In the genomic region with DNA sequence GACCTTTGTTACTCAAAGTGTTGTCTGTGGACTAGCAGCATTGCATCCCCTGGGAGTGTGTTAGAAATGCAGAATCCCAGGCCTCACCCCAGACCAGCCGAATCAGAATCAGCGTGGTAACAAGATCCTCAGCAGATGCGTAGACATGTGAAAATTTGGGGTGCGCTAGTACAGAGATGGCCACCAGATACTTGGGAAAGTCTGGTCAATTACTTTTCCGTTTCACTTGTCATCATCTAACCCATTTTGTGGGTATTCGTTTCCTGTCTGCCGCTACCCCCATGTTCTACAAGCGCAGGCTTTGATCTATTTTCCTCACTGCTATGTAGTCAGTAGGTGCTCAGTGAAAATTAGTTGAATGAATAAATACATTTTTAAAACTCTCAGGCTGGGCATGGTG, we compare ENCODE assay signal across 18 cellular contexts. TPM values are rescaled to one million over a fixed set of nuclear protein-coding genes. Genes with fewer than 3 reads are reported as not detected.
DNase-seq lines count a peak whose midpoint lies in the region; ATAC-seq and TF ChIP-seq lines count a peak whose summit lies in the region.
"Had no signal": no experiment of that assay in that cellular context is flagged by ENCODE, and none has a peak within 500 bp of the region (broad histone marks: within the 10 kb centered on the region; RNA-seq: fewer than 3 reads in every experiment).

No MANE protein-coding gene starts in this region.

- H3K4me1 Mint-ChIP-seq in CD8-positive, alpha-beta T cell (ENCODE audit: low read depth) = peaks cover 23% of the 10 kb centered on the region
- peaks cover 21% of the 10 kb centered on the region for H3K4me1 Mint-ChIP-seq in activated CD4-positive, alpha-beta memory T cell treated with anti-CD3 and anti-CD28 coated beads, Interleukin-2, amount 10 ng/mL, durations not matched to agents 7 days and 5 days

- H3K36me3 Mint-ChIP-seq in CD8-positive, alpha-beta T cell = no peaks in the 10 kb centered on the region
- no peaks in the 10 kb centered on the region for H3K36me3 Mint-ChIP-seq in activated CD4-positive, alpha-beta memory T cell treated with anti-CD3 and anti-CD28 coated beads, Interleukin-2, amount 10 ng/mL, durations not matched to agents 7 days and 5 days (ENCODE audit: low read depth)

- no peaks in the 10 kb centered on the region for H3K36me3 ChIP-seq in CD8-positive, alpha-beta T cell (ENCODE audit: insufficient read depth, low read length)
- H3K36me3 ChIP-seq in A673 (ENCODE audit: insufficient read depth, low read length, poor library complexity, severe bottlenecking) = no peaks in the 10 kb centered on the region
- H3K36me3 ChIP-seq: SJCRH30, vagina, WERI-Rb-1 had no signal

- no peak overlapping the region for H3K27ac ChIP-seq in CD8-positive, alpha-beta T cell (ENCODE audit: low read depth, low read length)
- no peak overlapping the region for H3K27ac ChIP-seq in A673 (ENCODE audit: low read depth, low read length, poor library complexity, severe bottlenecking)
- H3K27ac ChIP-seq: SJCRH30, vagina, WERI-Rb-1 had no signal

- intact Hi-C loops in CD8-positive, alpha-beta T cell (cut with DNase I, micrococcal nuclease) = no loop called here
- intact Hi-C loops in A673 (cut with micrococcal nuclease; ENCODE audit: unreplicated experiment) = no loop called here

- no peak overlapping the region for H3K27ac Mint-ChIP-seq in CD8-positive, alpha-beta T cell
- H3K27ac Mint-ChIP-seq in activated CD4-positive, alpha-beta memory T cell treated with anti-CD3 and anti-CD28 coated beads, Interleukin-2, amount 10 ng/mL, durations not matched to agents 7 days and 5 days = peak overlapping the region; percentile 38
- H3K27ac Mint-ChIP-seq: activated T-helper 2 cell treated with anti-CD3 and anti-CD28 coated beads, Interferon-gamma antibody, Interleukin-2, Interleukin-4, amounts not matched to agents 10 μg/mL and 5 μg/mL and 100 μg/mL, durations not matched to agents 14 hours and 24 hours and 36 hours had no signal

- POLR2A ChIA-PET in CD8-positive, alpha-beta T cell (lab: Charles Lee) = no interaction called here
- POLR2A ChIA-PET in activated CD4-positive, alpha-beta memory T cell treated with anti-CD3 and anti-CD28 coated beads, Interleukin-2, amount 10 ng/mL, durations not matched to agents 7 days and 5 days (lab: Charles Lee) = no interaction called here
- POLR2A ChIA-PET in A673 (lab: Charles Lee; ENCODE audit: low non-redundant PET) = no interaction called here

- H3K4me1 ChIP-seq in CD8-positive, alpha-beta T cell (ENCODE audit: insufficient read depth, low read length) = peaks cover 19% of the 10 kb centered on the region
- H3K4me1 ChIP-seq in A673 (ENCODE audit: insufficient read depth, low read length, poor library complexity, severe bottlenecking) = no peaks in the 10 kb centered on the region
- H3K4me1 ChIP-seq: SJCRH30, vagina had no signal

- peaks cover 2% of the 10 kb centered on the region for H3K27me3 Mint-ChIP-seq in CD8-positive, alpha-beta T cell (ENCODE audit: low read depth)
- peaks cover 38% of the 10 kb centered on the region for H3K27me3 Mint-ChIP-seq in activated CD4-positive, alpha-beta memory T cell treated with anti-CD3 and anti-CD28 coated beads, Interleukin-2, amount 10 ng/mL, durations not matched to agents 7 days and 5 days

- H3K27me3 ChIP-seq in CD8-positive, alpha-beta T cell (ENCODE audit: insufficient read depth, low read length) = no peaks in the 10 kb centered on the region
- no peaks in the 10 kb centered on the region for H3K27me3 ChIP-seq in A673 (replicated peaks; ENCODE audit: insufficient read depth, low read depth, low read length, poor library complexity)
- H3K27me3 ChIP-seq: vagina had no signal

- BruUV-seq in A673 (replicated peaks; lab: Mats Ljungman, UMichigan) = no TSS peak

- TF ChIP-seq CTCF in CD8-positive, alpha-beta T cell (IDR thresholded peaks at IDR 0.05) = no peak
- no peak for TF ChIP-seq CTCF in A673 (conservative IDR thresholded peaks at IDR 0.05; ENCODE audit: low read depth, low read length)
- TF ChIP-seq CTCF in omental fat pad (IDR thresholded peaks at IDR 0.05) = no peak

- H3K4me3 ChIP-seq in CD8-positive, alpha-beta T cell (ENCODE audit: low read depth, low read length) = no peak overlapping the region
- no peak overlapping the region for H3K4me3 ChIP-seq in A673 (ENCODE audit: low read depth, low read length, poor library complexity, severe bottlenecking)
- H3K4me3 ChIP-seq: SJCRH30, vagina had no signal

- CTCF ChIA-PET in CD8-positive, alpha-beta T cell (lab: Charles Lee) = no interaction called here
- CTCF ChIA-PET in activated CD4-positive, alpha-beta memory T cell treated with anti-CD3 and anti-CD28 coated beads, Interleukin-2, amount 10 ng/mL, durations not matched to agents 7 days and 5 days (lab: Charles Lee) = no interaction called here
- CTCF ChIA-PET in A673 (lab: Charles Lee) = no interaction called here

- no peaks in the 10 kb centered on the region for H3K9me3 Mint-ChIP-seq in CD8-positive, alpha-beta T cell
- H3K9me3 Mint-ChIP-seq in activated CD4-positive, alpha-beta memory T cell treated with anti-CD3 and anti-CD28 coated beads, Interleukin-2, amount 10 ng/mL, durations not matched to agents 7 days and 5 days = no peaks in the 10 kb centered on the region
- H3K9me3 Mint-ChIP-seq: activated T-helper 2 cell treated with anti-CD3 and anti-CD28 coated beads, Interferon-gamma antibody, Interleukin-2, Interleukin-4, amounts not matched to agents 10 μg/mL and 5 μg/mL and 100 μg/mL, durations not matched to agents 14 hours and 24 hours and 36 hours had no signal

- no peaks in the 10 kb centered on the region for H3K9me3 ChIP-seq in CD8-positive, alpha-beta T cell (ENCODE audit: low read length)
- H3K9me3 ChIP-seq in A673 (ENCODE audit: low read depth, low read length, poor library complexity, severe bottlenecking) = no peaks in the 10 kb centered on the region
- H3K9me3 ChIP-seq: SJCRH30, vagina had no signal

- DNase-seq in CD8-positive, alpha-beta T cell = no peak
- DNase-seq in activated CD4-positive, alpha-beta memory T cell treated with anti-CD3 and anti-CD28 coated beads, Interleukin-2, amount 10 ng/mL, durations not matched to agents 7 days and 5 days = peak; percentile 19
- DNase-seq in A673 (ENCODE audit: low spot score) (no peak), omental fat pad (ENCODE audit: low spot score) (no peak), cerebellum (ENCODE audit: low spot score) (no peak)
- DNase-seq: erythroblast, NCI-H1417, NCI-H69, occipital lobe, SJCRH30, WERI-Rb-1 had no signal

- no peak overlapping the region for H3K4me3 Mint-ChIP-seq in CD8-positive, alpha-beta T cell
- no peak overlapping the region for H3K4me3 Mint-ChIP-seq in activated CD4-positive, alpha-beta memory T cell treated with anti-CD3 and anti-CD28 coated beads, Interleukin-2, amount 10 ng/mL, durations not matched to agents 7 days and 5 days

- ATAC-seq in CD8-positive, alpha-beta T cell = peak; percentile 42
- ATAC-seq in GM19023 (IDR thresholded peaks at IDR 0.05; ENCODE audit: unreplicated experiment) (peak; percentile 63), HG02885 (IDR thresholded peaks at IDR 0.05; ENCODE audit: poor library complexity, unreplicated experiment) (peak; percentile 82), GM18868 (IDR thresholded peaks at IDR 0.05; ENCODE audit: unreplicated experiment) (no peak), omental fat pad (ENCODE audit: low FRiP score) (no peak)

RNA-seq across cellular contexts. Expression of gene HERPUD1, which starts 33.1 kb away (rescaled TPM):
- total RNA-seq in CD8-positive, alpha-beta T cell = 100 to 1,000 TPM; 191 to 201 TPM
- total RNA-seq in activated CD4-positive, alpha-beta memory T cell treated with anti-CD3 and anti-CD28 coated beads, Interleukin-2, amount 10 ng/mL, durations not matched to agents 7 days and 5 days = 100 to 1,000 TPM; 166 to 171 TPM
- total RNA-seq in A673 (2021) (94.2 and 99.4 TPM in 2 replicates), omental fat pad (100 to 1,000 TPM; 151 to 170 (median 162) TPM), cerebellum (53.8 TPM)

RNA-seq across cellular contexts. Expression of gene SLC12A3, which starts 33.8 kb away (rescaled TPM):
- not detected for total RNA-seq in CD8-positive, alpha-beta T cell
- not detected for total RNA-seq in activated CD4-positive, alpha-beta memory T cell treated with anti-CD3 and anti-CD28 coated beads, Interleukin-2, amount 10 ng/mL, durations not matched to agents 7 days and 5 days
- total RNA-seq in A673 (2021) (not detected in 2 replicates), omental fat pad (not detected), cerebellum (not detected)
- total RNA-seq: activated T-helper 2 cell treated with anti-CD3 and anti-CD28 coated beads, Interferon-gamma antibody, Interleukin-2, Interleukin-4, amounts not matched to agents 10 μg/mL and 5 μg/mL and 100 μg/mL, durations not matched to agents 14 hours and 24 hours and 36 hours; cardiac septum; lung microvascular endothelial cell; occipital lobe; SJCRH30; vagina had no signal

Comparison
In these comparisons a context has a peak if more than half of its experiments do, and no peak if none do; other contexts are left out.
1. ATAC-seq: peak in CD8-positive, alpha-beta T cell (single experiment), GM19023 (single experiment) and HG02885 (single experiment); none in GM18868 (single experiment) and omental fat pad (single experiment).